16 cellular contexts compared by ENCODE assay signal in the genomic region with DNA sequence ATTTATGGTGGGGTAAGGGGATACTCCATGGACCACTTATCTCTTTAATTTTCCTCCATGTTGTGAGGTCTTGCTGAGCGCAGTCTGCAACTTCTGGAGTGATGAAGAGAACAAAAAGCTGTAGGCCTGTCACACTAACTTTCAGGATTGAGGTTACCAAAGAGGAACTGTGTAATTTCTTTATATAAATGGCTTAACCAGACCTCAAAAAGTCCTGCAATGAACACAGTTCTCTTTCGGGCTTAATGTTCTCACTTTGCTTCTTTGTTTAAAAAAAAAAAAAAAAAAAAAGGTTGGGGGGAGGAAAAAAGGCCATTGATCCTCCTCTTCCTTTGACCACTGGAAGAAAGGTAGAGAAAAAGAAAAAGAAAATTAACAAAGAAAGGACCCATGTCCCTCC.
A peak's percentile ranks its signal among the peaks of the same experiment; 100 is the strongest.
DNase-seq lines count a peak whose midpoint lies in the region; ATAC-seq and TF ChIP-seq lines count a peak whose summit lies in the region.
"Had no signal": no experiment of that assay in that cellular context is flagged by ENCODE, and none has a peak within 500 bp of the region (broad histone marks: within the 10 kb centered on the region; RNA-seq: fewer than 3 reads in every experiment).

No MANE protein-coding gene starts in this region.

- H3K4me3 ChIP-seq in GM12865 (ENCODE audit: low read depth, low read length) = no peak overlapping the region
- H3K4me3 ChIP-seq: heart right ventricle, SJSA1, stomach had no signal

- ATAC-seq in GM19395 (IDR thresholded peaks at IDR 0.05; ENCODE audit: unreplicated experiment) (peak; percentile 31), HG02870 (IDR thresholded peaks at IDR 0.05; ENCODE audit: unreplicated experiment) (peak; percentile 58), HG03575 (IDR thresholded peaks at IDR 0.05; ENCODE audit: extremely low read depth, insufficient number of reproducible peaks, low FRiP score, unreplicated experiment) (peak; percentile 29), GM21447 (IDR thresholded peaks at IDR 0.05; ENCODE audit: unreplicated experiment) (no peak), GM21528 (IDR thresholded peaks at IDR 0.05; ENCODE audit: low FRiP score, unreplicated experiment) (no peak)
- ATAC-seq: activated CD8-positive, alpha-beta memory T cell treated with anti-CD3 and anti-CD28 coated beads, Interleukin-2, amount 10 ng/mL, durations not matched to agents 7 days and 5 days; heart right ventricle; left lobe of liver; naive thymus-derived CD8-positive, alpha-beta T cell had no signal

- no peak for TF ChIP-seq CTCF in GM12865 (IDR thresholded peaks at IDR 0.05; ENCODE audit: insufficient read depth, low read depth, low read length, missing control alignments)

- DNase-seq in GM12865 (ENCODE audit: low read depth) = peak; percentile 79
- no peak for DNase-seq in NCI-H524 treated with DMSO at 0.1 percent for 48 hours (lab: John Stamatoyannopoulos, UW)
- no peak for DNase-seq in activated naive CD4-positive, alpha-beta T cell treated with Interleukin-2 at 50 U/mL for 16 hours
- DNase-seq: activated CD8-positive, alpha-beta memory T cell treated with anti-CD3 and anti-CD28 coated beads, Interleukin-2, amount 10 ng/mL, durations not matched to agents 7 days and 5 days; DMS 273 treated with DMSO at 0.1 percent for 48 hours; heart right ventricle; naive thymus-derived CD8-positive, alpha-beta T cell; NCI-H1694 treated with DMSO at 0.1 percent for 48 hours; stomach had no signal

Comparison
In these comparisons a context has a peak if more than half of its experiments do, and no peak if none do; other contexts are left out.
1. ATAC-seq: peak in GM19395 (single experiment), HG02870 (single experiment) and HG03575 (single experiment); none in GM21447 (single experiment) and GM21528 (single experiment).